ENCODE assay signal across 13 cellular contexts in genomic region chr17:66375121-66375520, GRCh38.
DNase-seq lines count a peak whose midpoint lies in the region; ATAC-seq, FAIRE-seq and TF ChIP-seq lines count a peak whose summit lies in the region.
"Had no signal": no experiment of that assay in that cellular context is flagged by ENCODE, and none has a peak within 500 bp of the region (broad histone marks: within the 10 kb centered on the region; RNA-seq: fewer than 3 reads in every experiment).

No MANE protein-coding gene starts in this region.

- no peak for DNase-seq in T-helper 2 cell treated with Interferon-gamma antibody and Interleukin-4, amounts not matched to agents 5 μg/mL and 100 μg/mL, for 36 hours (ENCODE audit: low spot score)
- DNase-seq in T-helper 2 cell = no peak
- no peak for DNase-seq in HTR-8/SVneo (ENCODE audit: insufficient read length, low spot score)
- no peak for DNase-seq in activated naive CD8-positive, alpha-beta T cell treated with anti-CD3 and anti-CD28 coated beads for 36 hours
- no peak for DNase-seq in osteocyte (ENCODE audit: extremely low spot score, unreplicated experiment)
- no peak for DNase-seq in stimulated activated naive CD4-positive, alpha-beta T cell (lab: John Stamatoyannopoulos, UW)
- DNase-seq: effector CD8-positive, alpha-beta T cell; left ventricle myocardium inferior; right lobe of liver; stimulated activated CD4-positive, alpha-beta T cell treated with anti-CD3 and anti-CD28 coated beads, Interleukin-2, amount 100 ng/mL, for 48 hours had no signal

- no peaks in the 10 kb centered on the region for H3K9me3 Mint-ChIP-seq in T-helper 2 cell treated with Interferon-gamma antibody and Interleukin-4, amounts not matched to agents 5 μg/mL and 100 μg/mL, for 36 hours
- no peaks in the 10 kb centered on the region for H3K9me3 Mint-ChIP-seq in activated naive CD8-positive, alpha-beta T cell treated with anti-CD3 and anti-CD28 coated beads for 36 hours
- H3K9me3 Mint-ChIP-seq in osteocyte (ENCODE audit: unreplicated experiment) = no peaks in the 10 kb centered on the region

- no peak for TF ChIP-seq CTCF in osteocyte (IDR thresholded peaks at IDR 0.05)

- ATAC-seq in GM21515 (IDR thresholded peaks at IDR 0.05; ENCODE audit: unreplicated experiment) (no peak), GM19328 (IDR thresholded peaks at IDR 0.05; ENCODE audit: unreplicated experiment) (no peak)
- ATAC-seq: HCT116 had no signal

- peak; percentile 63 for FAIRE-seq in HTR-8/SVneo (lab: Jason Lieb, UNC)

- H3K36me3 Mint-ChIP-seq in T-helper 2 cell treated with Interferon-gamma antibody and Interleukin-4, amounts not matched to agents 5 μg/mL and 100 μg/mL, for 36 hours (ENCODE audit: low read depth) = peaks cover 5% of the 10 kb centered on the region
- H3K36me3 Mint-ChIP-seq in activated naive CD8-positive, alpha-beta T cell treated with anti-CD3 and anti-CD28 coated beads for 36 hours = peaks cover 34% of the 10 kb centered on the region
- no peaks in the 10 kb centered on the region for H3K36me3 Mint-ChIP-seq in osteocyte (ENCODE audit: unreplicated experiment)

- H3K4me1 Mint-ChIP-seq in T-helper 2 cell treated with Interferon-gamma antibody and Interleukin-4, amounts not matched to agents 5 μg/mL and 100 μg/mL, for 36 hours (ENCODE audit: low read depth) = peaks cover 65% of the 10 kb centered on the region
- peaks cover 69% of the 10 kb centered on the region for H3K4me1 Mint-ChIP-seq in activated naive CD8-positive, alpha-beta T cell treated with anti-CD3 and anti-CD28 coated beads for 36 hours
- peaks cover 56% of the 10 kb centered on the region for H3K4me1 Mint-ChIP-seq in osteocyte (ENCODE audit: unreplicated experiment)

- H3K4me3 Mint-ChIP-seq in T-helper 2 cell treated with Interferon-gamma antibody and Interleukin-4, amounts not matched to agents 5 μg/mL and 100 μg/mL, for 36 hours = peak overlapping the region; percentile 69
- H3K4me3 Mint-ChIP-seq in activated naive CD8-positive, alpha-beta T cell treated with anti-CD3 and anti-CD28 coated beads for 36 hours = no peak overlapping the region
- no peak overlapping the region for H3K4me3 Mint-ChIP-seq in osteocyte (ENCODE audit: unreplicated experiment)

- peak overlapping the region; percentile 92 for H3K27ac Mint-ChIP-seq in T-helper 2 cell treated with Interferon-gamma antibody and Interleukin-4, amounts not matched to agents 5 μg/mL and 100 μg/mL, for 36 hours
- peak overlapping the region; percentile 75 for H3K27ac Mint-ChIP-seq in activated naive CD8-positive, alpha-beta T cell treated with anti-CD3 and anti-CD28 coated beads for 36 hours
- peak overlapping the region; percentile 61 for H3K27ac Mint-ChIP-seq in osteocyte (ENCODE audit: unreplicated experiment)

- no peaks in the 10 kb centered on the region for H3K27me3 Mint-ChIP-seq in T-helper 2 cell treated with Interferon-gamma antibody and Interleukin-4, amounts not matched to agents 5 μg/mL and 100 μg/mL, for 36 hours (ENCODE audit: low read depth)
- H3K27me3 Mint-ChIP-seq in activated naive CD8-positive, alpha-beta T cell treated with anti-CD3 and anti-CD28 coated beads for 36 hours = no peaks in the 10 kb centered on the region
- no peaks in the 10 kb centered on the region for H3K27me3 Mint-ChIP-seq in osteocyte (ENCODE audit: unreplicated experiment)
